15 cellular contexts compared by ENCODE assay signal in genomic region chr7:144827581-144828139, GRCh38. TPM values are rescaled to one million over a fixed set of nuclear protein-coding genes. Genes with fewer than 3 reads are reported as not detected.
DNase-seq lines count a peak whose midpoint lies in the region; ATAC-seq and TF ChIP-seq lines count a peak whose summit lies in the region.
"Had no signal": no experiment of that assay in that cellular context is flagged by ENCODE, and none has a peak within 500 bp of the region (broad histone marks: within the 10 kb centered on the region; RNA-seq: fewer than 3 reads in every experiment).

No MANE protein-coding gene starts in this region.

- no peaks in the 10 kb centered on the region for H3K9me3 ChIP-seq in thoracic aorta
- H3K9me3 ChIP-seq: mucosa of descending colon had no signal

- H3K4me1 Mint-ChIP-seq in activated naive CD4-positive, alpha-beta T cell treated with anti-CD3 and anti-CD28 coated beads, Interleukin-2, amount 50 U/mL, for 24 hours, result peaks cover 68% of the 10 kb centered on the region
- H3K4me1 Mint-ChIP-seq in brain, result peaks cover 38% of the 10 kb centered on the region

- ATAC-seq in thoracic aorta (ENCODE audit: insufficient number of reproducible peaks, low FRiP score, low read depth) (no peak), HG03039 (IDR thresholded peaks at IDR 0.05; ENCODE audit: unreplicated experiment) (no peak)
- ATAC-seq: mucosa of descending colon had no signal

- no peak for DNase-seq in activated naive CD4-positive, alpha-beta T cell treated with Interleukin-2 at 50 U/mL for 16 hours
- DNase-seq in left kidney (ENCODE audit: low read depth, low spot score) (peak; percentile 72), thoracic aorta (ENCODE audit: low spot score) (no peak), posterior cingulate gyrus (no peak), SKM-1 treated with dmso at 0.1 percent for 144 hours (lab: John Stamatoyannopoulos, UW; ENCODE audit: unreplicated experiment) (no peak)
- DNase-seq: activated CD4-positive, alpha-beta T cell treated with anti-CD3 and anti-CD28 coated beads, Interleukin-2, amount 50 U/mL, for 4 hours; activated naive CD4-positive, alpha-beta T cell treated with anti-CD3 and anti-CD28 coated beads, Interleukin-2, amount 10 ng/mL, durations not matched to agents 7 days and 5 days; DND-41; effector CD8-positive, alpha-beta T cell; mucosa of descending colon; NCI-H2029 treated with DMSO at 0.1 percent for 48 hours had no signal

- H3K27me3 Mint-ChIP-seq in activated naive CD4-positive, alpha-beta T cell treated with anti-CD3 and anti-CD28 coated beads, Interleukin-2, amount 50 U/mL, for 24 hours, result no peaks in the 10 kb centered on the region
- peaks cover 4% of the 10 kb centered on the region for H3K27me3 Mint-ChIP-seq in brain
- H3K27me3 Mint-ChIP-seq: activated naive CD4-positive, alpha-beta T cell treated with anti-CD3 and anti-CD28 coated beads, Interleukin-2, amount 10 ng/mL, durations not matched to agents 7 days and 5 days had no signal

- no peaks in the 10 kb centered on the region for H3K9me3 Mint-ChIP-seq in activated naive CD4-positive, alpha-beta T cell treated with anti-CD3 and anti-CD28 coated beads, Interleukin-2, amount 50 U/mL, for 24 hours
- H3K9me3 Mint-ChIP-seq in brain, result peaks cover 0 to 5% (median 4%) of the 10 kb centered on the region in 5 experiments

- H3K4me3 Mint-ChIP-seq in activated naive CD4-positive, alpha-beta T cell treated with anti-CD3 and anti-CD28 coated beads, Interleukin-2, amount 50 U/mL, for 24 hours, result peak overlapping the region; percentile 33
- peak overlapping the region in 1 of 5 experiments; percentile 50 for H3K4me3 Mint-ChIP-seq in brain
- H3K4me3 Mint-ChIP-seq: activated naive CD4-positive, alpha-beta T cell treated with anti-CD3 and anti-CD28 coated beads, Interleukin-2, amount 10 ng/mL, durations not matched to agents 7 days and 5 days had no signal

- H3K36me3 ChIP-seq in thoracic aorta, result no peaks in the 10 kb centered on the region

- H3K27me3 ChIP-seq in thoracic aorta (replicated peaks; ENCODE audit: insufficient read depth), result no peaks in the 10 kb centered on the region

- H3K36me3 Mint-ChIP-seq in activated naive CD4-positive, alpha-beta T cell treated with anti-CD3 and anti-CD28 coated beads, Interleukin-2, amount 50 U/mL, for 24 hours, result peaks cover 6% of the 10 kb centered on the region
- H3K36me3 Mint-ChIP-seq in brain, result peaks cover 6% of the 10 kb centered on the region

- peak overlapping the region; percentile 47 for H3K4me3 ChIP-seq in thoracic aorta
- H3K4me3 ChIP-seq: mucosa of descending colon had no signal

- TF ChIP-seq CTCF in brain (conservative IDR thresholded peaks at IDR 0.05) (no peak), thoracic aorta (IDR thresholded peaks at IDR 0.05) (no peak)

- H3K27ac Mint-ChIP-seq in activated naive CD4-positive, alpha-beta T cell treated with anti-CD3 and anti-CD28 coated beads, Interleukin-2, amount 50 U/mL, for 24 hours, result peak overlapping the region; percentile 60
- H3K27ac Mint-ChIP-seq in brain, result peak overlapping the region in 3 of 5 experiments; percentile 10 to 51 (median 18)
- H3K27ac Mint-ChIP-seq: activated naive CD4-positive, alpha-beta T cell treated with anti-CD3 and anti-CD28 coated beads, Interleukin-2, amount 10 ng/mL, durations not matched to agents 7 days and 5 days had no signal

- H3K4me1 ChIP-seq in thoracic aorta (ENCODE audit: control insufficient read depth in 1 of 2, low read depth in 2 of 2), result peaks cover 14 to 44% of the 10 kb centered on the region in 2 donors

- H3K27ac ChIP-seq in thoracic aorta, result peak overlapping the region; percentile 37 to 51
- H3K27ac ChIP-seq: KMS-11 had no signal

- intact Hi-C loops in posterior cingulate gyrus (cut with DNase I), result no loop called here

RNA-seq across cellular contexts. Expression of gene TPK1, which starts 8.2 kb away (rescaled TPM):
- polyA plus RNA-seq in brain (ENCODE audit: insufficient read depth, low read depth, low replicate concordance), result 0.70 TPM
- total RNA-seq in thoracic aorta, result 10 to 100 TPM; 13.3 to 21.2 TPM
